ENCODE assay signal across 1 cellular context in genomic region chr17:7856840-7857723, GRCh38.
TF ChIP-seq lines count a peak whose summit lies in the region.

TSS of gene NAA38 (minus strand) at chr17:7857559. CDS start at chr17:7857463, 96 bp downstream.

TF ChIP-seq in GM12878, 131 proteins besides CTCF, POLR2A, EP300 and RAD21 (continued from another document and continues in another):
- no peak for TF ChIP-seq PAX8 (IDR thresholded peaks at IDR 0.05)
- no peak for TF ChIP-seq IKZF2 (IDR thresholded peaks at IDR 0.05)
- TF ChIP-seq SUZ12 (IDR thresholded peaks at IDR 0.05; ENCODE audit: unreplicated experiment) = no peak
- no peak for TF ChIP-seq HSF1 (IDR thresholded peaks at IDR 0.05; ENCODE audit: low read depth, low read length)
- TF ChIP-seq HDAC2 (IDR thresholded peaks at IDR 0.05) = no peak
- peak; percentile 85 for TF ChIP-seq NRF1 (conservative IDR thresholded peaks at IDR 0.05; ENCODE audit: low read depth, low read length)
- peak; percentile 63 for TF ChIP-seq HDGF (IDR thresholded peaks at IDR 0.05)
- TF ChIP-seq HCFC1 (IDR thresholded peaks at IDR 0.05; ENCODE audit: low read length) = peak; percentile 94
- peak; percentile 74 for TF ChIP-seq PKNOX1 (IDR thresholded peaks at IDR 0.05)
- TF ChIP-seq ZNF687 (IDR thresholded peaks at IDR 0.05) = peak; percentile 60
- peak; percentile 97 for TF ChIP-seq BRCA1 (IDR thresholded peaks at IDR 0.05; ENCODE audit: low read depth, low read length)
- TF ChIP-seq POLR2AphosphoS5 (IDR thresholded peaks at IDR 0.05; ENCODE audit: low read length) = peak; percentile 88
- TF ChIP-seq ZNF207 (IDR thresholded peaks at IDR 0.05; ENCODE audit: borderline replicate concordance) = peak; percentile 78; the same call in 1 of the 2 replicates
- 0 out of 2 replicates have a peak, but pooled peaks have one; percentile 3 for TF ChIP-seq PML (IDR thresholded peaks at IDR 0.05; ENCODE audit: low read length)
- TF ChIP-seq ELK1 (IDR thresholded peaks at IDR 0.05; ENCODE audit: low read depth, low read length) = peak; percentile 55; the same call in 1 of the 2 replicates
- peak; percentile 65 for TF ChIP-seq BCL3 (IDR thresholded peaks at IDR 0.05; ENCODE audit: borderline replicate concordance, insufficient read depth, low read depth, low read length, poor library complexity, severe bottlenecking)
- peak; percentile 35; the same call in 1 of the 2 replicates for TF ChIP-seq FOXM1 (IDR thresholded peaks at IDR 0.05; ENCODE audit: low read depth, low read length)
- TF ChIP-seq MTA2 (IDR thresholded peaks at IDR 0.05; ENCODE audit: low read depth) = peak; percentile 11; the same call in 1 of the 2 replicates
- TF ChIP-seq SPI1 (IDR thresholded peaks at IDR 0.05; ENCODE audit: borderline replicate concordance, insufficient read depth, low read depth, low read length) = peak; percentile 19; the same call in 1 of the 2 replicates
- no peak for TF ChIP-seq KAT2A (conservative IDR thresholded peaks at IDR 0.05; ENCODE audit: control insufficient read depth, low read depth, low read length)
- TF ChIP-seq RUNX3 (IDR thresholded peaks at IDR 0.05; ENCODE audit: low read length) = peak; percentile 72
- no peak for TF ChIP-seq RBBP5 (conservative IDR thresholded peaks at IDR 0.05)
- peak; percentile 80 for TF ChIP-seq ZBTB40 (IDR thresholded peaks at IDR 0.05; ENCODE audit: borderline replicate concordance)
- no peak for TF ChIP-seq SUPT20H (IDR thresholded peaks at IDR 0.05; ENCODE audit: borderline replicate concordance, control insufficient read depth, low read depth, low read length)
- 0 out of 2 replicates have a peak, but pooled peaks have one; percentile 40 for TF ChIP-seq NFIC (IDR thresholded peaks at IDR 0.05; ENCODE audit: low read depth, low read length)
- TF ChIP-seq ZBTB33 (IDR thresholded peaks at IDR 0.05) = 0 out of 2 replicates have a peak, but pooled peaks have one; percentile 35
- 0 out of 2 replicates have a peak, but pooled peaks have one; percentile 17 for TF ChIP-seq CBX5 (IDR thresholded peaks at IDR 0.05; ENCODE audit: low read depth)
- no peak for TF ChIP-seq SMAD1 (IDR thresholded peaks at IDR 0.05; ENCODE audit: low read depth, partially characterized antibody)
- peak; percentile 94 for TF ChIP-seq YY1 (IDR thresholded peaks at IDR 0.05; ENCODE audit: low read depth, low read length)
- peak; percentile 99; the same call in 1 of the 2 replicates for TF ChIP-seq RCOR1 (conservative IDR thresholded peaks at IDR 0.05; ENCODE audit: low read depth, low read length)
- 0 out of 2 replicates have a peak, but pooled peaks have one; percentile 10 for TF ChIP-seq ATF7 (IDR thresholded peaks at IDR 0.05; ENCODE audit: low read depth)
- 0 out of 2 replicates have a peak, but pooled peaks have one; percentile 19 for TF ChIP-seq ZBED1 (IDR thresholded peaks at IDR 0.05; ENCODE audit: borderline replicate concordance)
- no peak for TF ChIP-seq ATF3 (IDR thresholded peaks at IDR 0.05; ENCODE audit: borderline replicate concordance, extremely low read depth, low read depth, low read length)
- TF ChIP-seq EED (IDR thresholded peaks at IDR 0.05; ENCODE audit: low read depth) = no peak
- TF ChIP-seq PAX5 (IDR thresholded peaks at IDR 0.05; ENCODE audit: borderline replicate concordance, low read depth, low read length) = peak; percentile 77
- TF ChIP-seq BHLHE40 (IDR thresholded peaks at IDR 0.05; ENCODE audit: borderline replicate concordance in 1 of 2, low read depth in 2 of 2, low read length in 1 of 2) = peak; percentile 16 to 71; a peak in 2 of 4 replicates
- no peak for TF ChIP-seq NR2F1 (conservative IDR thresholded peaks at IDR 0.05)
- TF ChIP-seq IRF5 (IDR thresholded peaks at IDR 0.05; ENCODE audit: borderline replicate concordance) = peak; percentile 95
- TF ChIP-seq SIX5 (IDR thresholded peaks at IDR 0.05; ENCODE audit: low read depth, low read length, severe bottlenecking) = peak; percentile 92
- TF ChIP-seq NKRF (conservative IDR thresholded peaks at IDR 0.05) = peak; percentile 88
- peak; percentile 65; the same call in 1 of the 2 replicates for TF ChIP-seq CREM (IDR thresholded peaks at IDR 0.05; ENCODE audit: low read depth)
